In the genomic region with DNA sequence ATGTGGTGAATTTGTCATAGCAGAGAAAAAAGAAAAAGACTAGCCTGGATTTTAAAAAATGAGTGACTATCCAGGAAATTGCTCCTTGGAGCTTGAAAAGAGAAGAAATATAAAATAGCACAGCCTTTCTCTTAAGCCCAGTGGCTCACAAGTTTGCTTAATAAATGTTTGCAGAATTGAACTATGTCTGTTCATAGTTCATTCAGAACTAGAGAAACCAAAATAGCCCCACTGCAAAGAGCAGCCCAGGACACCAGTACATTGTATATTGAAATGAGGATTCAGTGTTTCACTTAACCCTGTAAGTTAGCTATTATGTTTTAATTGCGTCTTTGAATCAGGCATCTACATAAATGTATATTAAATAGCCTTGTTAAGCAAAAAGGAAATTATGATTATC, we compare ENCODE assay signal across 17 cellular contexts.
DNase-seq lines count a peak whose midpoint lies in the region; ATAC-seq and TF ChIP-seq lines count a peak whose summit lies in the region.
"Had no signal": no experiment of that assay in that cellular context is flagged by ENCODE, and none has a peak within 500 bp of the region (broad histone marks: within the 10 kb centered on the region; RNA-seq: fewer than 3 reads in every experiment).

No MANE protein-coding gene starts in this region.

- POLR2A ChIA-PET in OCI-LY7 (lab: Charles Lee): interaction anchor here (0.6 to 1.3 kb wide), 4 partner anchors 18 to 337 kb away, joined by 3 to 4 read pairs (median 4); no protein-coding TSS in a partner anchor

- intact Hi-C loops in OCI-LY7 (cut with micrococcal nuclease; ENCODE audit: unreplicated experiment): no loop called here

- no peaks in the 10 kb centered on the region for H3K9me3 Mint-ChIP-seq in immature natural killer cell
- H3K9me3 Mint-ChIP-seq: CD4-positive, alpha-beta T cell had no signal

- H4K20me1 ChIP-seq in OCI-LY7 (ENCODE audit: insufficient read depth, low read length) (no peaks in the 10 kb centered on the region), hepatocyte (ENCODE audit: insufficient read depth, poor library complexity, severe bottlenecking) (no peaks in the 10 kb centered on the region)

- DNase-seq in OCI-LY7 (ENCODE audit: low spot score) (no peak), hepatocyte (ENCODE audit: low spot score) (no peak), MG63 (no peak), immature natural killer cell (no peak), right atrium auricular region (ENCODE audit: low spot score) (no peak)
- DNase-seq: ACHN; C1 segment of cervical spinal cord; CD4-positive, alpha-beta T cell; DMS153; DND-41; GDM1; HCEC 1CT had no signal

- BruUV-seq in OCI-LY7 (replicated peaks; lab: Mats Ljungman, UMichigan): no TSS peak

- no peaks in the 10 kb centered on the region for H3K4me1 Mint-ChIP-seq in immature natural killer cell
- H3K4me1 Mint-ChIP-seq: B cell had no signal

- peak overlapping the region; percentile 91; the same call in 1 of the 2 replicates for H2AFZ ChIP-seq in OCI-LY7 (ENCODE audit: low read length)
- H2AFZ ChIP-seq in hepatocyte: no peak overlapping the region

- no peak overlapping the region for H3K27ac Mint-ChIP-seq in immature natural killer cell
- H3K27ac Mint-ChIP-seq: B cell; CD4-positive, alpha-beta T cell had no signal

- H3K36me3 Mint-ChIP-seq in immature natural killer cell: no peaks in the 10 kb centered on the region

- no peaks in the 10 kb centered on the region for H3K79me2 ChIP-seq in OCI-LY7 (ENCODE audit: insufficient read depth, low read depth, low read length)
- H3K79me2 ChIP-seq in hepatocyte: no peaks in the 10 kb centered on the region

- H3K4me3 ChIP-seq in OCI-LY7 (ENCODE audit: low read depth, low read length, poor library complexity, severe bottlenecking) (no peak overlapping the region), hepatocyte (no peak overlapping the region), mucosa of rectum (ENCODE audit: low read length in 2 of 2) (no peak overlapping the region), MG63 (no peak overlapping the region), right atrium auricular region (no peak overlapping the region)
- H3K4me3 ChIP-seq: K562 had no signal

- peaks cover 2 to 4% (median 4%) of the 10 kb centered on the region in 3 donors for H3K27me3 Mint-ChIP-seq in immature natural killer cell (ENCODE audit: low read depth in 3 of 3)

- ATAC-seq in HG02588 (IDR thresholded peaks at IDR 0.05; ENCODE audit: unreplicated experiment): no peak
- ATAC-seq: K562 had no signal

- TF ChIP-seq CTCF in OCI-LY7 (conservative IDR thresholded peaks at IDR 0.05; ENCODE audit: low read length): no peak
- no peak for TF ChIP-seq CTCF in hepatocyte (IDR thresholded peaks at IDR 0.05; ENCODE audit: poor library complexity)
- no peak for TF ChIP-seq CTCF in right atrium auricular region (IDR thresholded peaks at IDR 0.05)

- H3K4me3 Mint-ChIP-seq in immature natural killer cell: no peak overlapping the region
- H3K4me3 Mint-ChIP-seq: B cell; CD4-positive, alpha-beta T cell had no signal

- no peaks in the 10 kb centered on the region for H3K9me2 ChIP-seq in OCI-LY7 (ENCODE audit: insufficient read depth, low read length)
- no peaks in the 10 kb centered on the region for H3K9me2 ChIP-seq in hepatocyte (replicated peaks; ENCODE audit: insufficient read depth)

- WGBS in hepatocyte (ENCODE audit: low lambda C conversion rate, missing lambda C conversion rate): 91% methylated on average over 1 of the region's 1 CpG

- H3K27ac ChIP-seq in OCI-LY7 (ENCODE audit: low read depth, low read length, poor library complexity, severe bottlenecking) (no peak overlapping the region), hepatocyte (peak overlapping the region; percentile 52), mucosa of rectum (ENCODE audit: low read depth in 2 of 2, low read length in 2 of 2) (peak overlapping the region; percentile 36 to 59), right atrium auricular region (no peak overlapping the region)
- H3K27ac ChIP-seq: HL-60 had no signal

- H3K27me3 ChIP-seq in hepatocyte (no peaks in the 10 kb centered on the region), mucosa of rectum (ENCODE audit: control insufficient read depth in 2 of 2, insufficient read depth in 2 of 2, low read length in 2 of 2) (no peaks in the 10 kb centered on the region), MG63 (no peaks in the 10 kb centered on the region), right atrium auricular region (no peaks in the 10 kb centered on the region)

- CTCF ChIA-PET in OCI-LY7 (lab: Charles Lee; ENCODE audit: unreplicated experiment): no interaction called here

- no peaks in the 10 kb centered on the region for H3K9me3 ChIP-seq in OCI-LY7 (ENCODE audit: low read length)
- no peaks in the 10 kb centered on the region for H3K9me3 ChIP-seq in hepatocyte (ENCODE audit: low read depth)
- no peaks in the 10 kb centered on the region for H3K9me3 ChIP-seq in mucosa of rectum (ENCODE audit: control insufficient read depth in 2 of 2, low read length in 2 of 2)
- no peaks in the 10 kb centered on the region for H3K9me3 ChIP-seq in MG63
- H3K9me3 ChIP-seq in right atrium auricular region: no peaks in the 10 kb centered on the region

- H3K4me2 ChIP-seq in OCI-LY7 (ENCODE audit: low read length): no peak overlapping the region
- H3K4me2 ChIP-seq in hepatocyte: no peak overlapping the region

- H3K4me1 ChIP-seq in OCI-LY7 (ENCODE audit: insufficient read depth, low read length, poor library complexity, severe bottlenecking) (peaks cover 19% of the 10 kb centered on the region), hepatocyte (ENCODE audit: insufficient read depth) (peaks cover 7% of the 10 kb centered on the region), mucosa of rectum (ENCODE audit: control insufficient read depth in 2 of 2, insufficient read depth in 2 of 2, low read length in 2 of 2) (peaks cover 11% of the 10 kb centered on the region in 2 donors), right atrium auricular region (no peaks in the 10 kb centered on the region)

- H3K9ac ChIP-seq in mucosa of rectum (ENCODE audit: low read depth in 1 of 2, low read length in 2 of 2): no peak overlapping the region

- H3K36me3 ChIP-seq in OCI-LY7 (ENCODE audit: insufficient read depth, low read length): no peaks in the 10 kb centered on the region
- no peaks in the 10 kb centered on the region for H3K36me3 ChIP-seq in hepatocyte (replicated peaks; ENCODE audit: insufficient read depth, low read depth)
- peaks cover 6 to 8% of the 10 kb centered on the region in 2 donors for H3K36me3 ChIP-seq in mucosa of rectum (ENCODE audit: control insufficient read depth in 2 of 2, insufficient read depth in 2 of 2, low read length in 2 of 2)
- H3K36me3 ChIP-seq in MG63: no peaks in the 10 kb centered on the region
- no peaks in the 10 kb centered on the region for H3K36me3 ChIP-seq in right atrium auricular region

Comparison
In these comparisons a context has a peak if more than half of its experiments do, and no peak if none do; other contexts are left out.
1. H3K27ac ChIP-seq: peak in hepatocyte (single experiment) and mucosa of rectum (2 of 2); none in OCI-LY7 (single experiment) and right atrium auricular region (0 of 2).